1 cellular context compared by ENCODE assay signal in the genomic region with DNA sequence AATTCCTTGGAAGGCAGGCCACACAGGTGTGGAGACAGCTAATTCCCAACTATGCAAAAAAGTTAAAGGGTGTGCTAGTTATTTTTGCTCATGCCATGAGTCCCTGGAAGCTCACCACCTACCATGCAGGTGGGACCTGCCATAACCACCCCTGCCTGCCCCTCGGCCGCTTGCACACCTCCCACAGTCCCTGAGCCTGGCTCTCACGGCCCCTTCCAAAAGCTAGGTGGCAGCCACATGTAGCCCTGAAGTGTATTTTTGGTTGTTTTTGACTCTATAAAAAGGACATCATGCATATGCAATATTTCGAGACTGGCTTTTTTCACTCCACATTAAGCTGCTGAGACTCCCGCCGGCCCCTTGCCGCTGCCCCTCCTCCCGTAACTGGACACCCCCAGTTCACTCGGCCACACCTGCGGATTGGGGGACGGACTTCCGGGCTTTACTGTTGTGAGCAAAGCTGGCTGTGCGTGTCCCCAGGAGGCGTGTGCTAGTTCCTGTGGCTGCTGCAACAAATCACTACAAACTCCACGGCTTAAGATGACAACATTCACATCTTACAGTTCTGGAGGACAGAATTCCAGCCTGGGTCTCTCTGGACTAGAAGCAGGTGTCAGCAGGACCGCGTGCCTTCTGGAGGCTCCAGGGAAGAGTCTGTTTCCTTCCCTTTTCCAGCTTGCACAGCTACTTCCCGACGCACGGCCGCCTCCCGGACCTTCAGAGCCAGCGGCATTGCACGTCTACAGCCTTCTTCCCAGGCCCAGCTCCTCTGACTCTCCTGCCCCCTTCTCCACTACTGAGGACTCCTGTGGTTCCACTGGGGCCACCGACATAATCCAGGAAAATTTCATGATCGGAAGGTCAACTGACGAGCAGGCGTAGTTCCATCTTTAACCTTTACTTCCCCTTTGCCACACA.
TF ChIP-seq lines count a peak whose summit lies in the region.

No MANE protein-coding gene starts in this region.

TF ChIP-seq in HepG2, 621 proteins besides CTCF, POLR2A, EP300 and RAD21 (continued from another document):
- TF ChIP-seq, protein P1, sequence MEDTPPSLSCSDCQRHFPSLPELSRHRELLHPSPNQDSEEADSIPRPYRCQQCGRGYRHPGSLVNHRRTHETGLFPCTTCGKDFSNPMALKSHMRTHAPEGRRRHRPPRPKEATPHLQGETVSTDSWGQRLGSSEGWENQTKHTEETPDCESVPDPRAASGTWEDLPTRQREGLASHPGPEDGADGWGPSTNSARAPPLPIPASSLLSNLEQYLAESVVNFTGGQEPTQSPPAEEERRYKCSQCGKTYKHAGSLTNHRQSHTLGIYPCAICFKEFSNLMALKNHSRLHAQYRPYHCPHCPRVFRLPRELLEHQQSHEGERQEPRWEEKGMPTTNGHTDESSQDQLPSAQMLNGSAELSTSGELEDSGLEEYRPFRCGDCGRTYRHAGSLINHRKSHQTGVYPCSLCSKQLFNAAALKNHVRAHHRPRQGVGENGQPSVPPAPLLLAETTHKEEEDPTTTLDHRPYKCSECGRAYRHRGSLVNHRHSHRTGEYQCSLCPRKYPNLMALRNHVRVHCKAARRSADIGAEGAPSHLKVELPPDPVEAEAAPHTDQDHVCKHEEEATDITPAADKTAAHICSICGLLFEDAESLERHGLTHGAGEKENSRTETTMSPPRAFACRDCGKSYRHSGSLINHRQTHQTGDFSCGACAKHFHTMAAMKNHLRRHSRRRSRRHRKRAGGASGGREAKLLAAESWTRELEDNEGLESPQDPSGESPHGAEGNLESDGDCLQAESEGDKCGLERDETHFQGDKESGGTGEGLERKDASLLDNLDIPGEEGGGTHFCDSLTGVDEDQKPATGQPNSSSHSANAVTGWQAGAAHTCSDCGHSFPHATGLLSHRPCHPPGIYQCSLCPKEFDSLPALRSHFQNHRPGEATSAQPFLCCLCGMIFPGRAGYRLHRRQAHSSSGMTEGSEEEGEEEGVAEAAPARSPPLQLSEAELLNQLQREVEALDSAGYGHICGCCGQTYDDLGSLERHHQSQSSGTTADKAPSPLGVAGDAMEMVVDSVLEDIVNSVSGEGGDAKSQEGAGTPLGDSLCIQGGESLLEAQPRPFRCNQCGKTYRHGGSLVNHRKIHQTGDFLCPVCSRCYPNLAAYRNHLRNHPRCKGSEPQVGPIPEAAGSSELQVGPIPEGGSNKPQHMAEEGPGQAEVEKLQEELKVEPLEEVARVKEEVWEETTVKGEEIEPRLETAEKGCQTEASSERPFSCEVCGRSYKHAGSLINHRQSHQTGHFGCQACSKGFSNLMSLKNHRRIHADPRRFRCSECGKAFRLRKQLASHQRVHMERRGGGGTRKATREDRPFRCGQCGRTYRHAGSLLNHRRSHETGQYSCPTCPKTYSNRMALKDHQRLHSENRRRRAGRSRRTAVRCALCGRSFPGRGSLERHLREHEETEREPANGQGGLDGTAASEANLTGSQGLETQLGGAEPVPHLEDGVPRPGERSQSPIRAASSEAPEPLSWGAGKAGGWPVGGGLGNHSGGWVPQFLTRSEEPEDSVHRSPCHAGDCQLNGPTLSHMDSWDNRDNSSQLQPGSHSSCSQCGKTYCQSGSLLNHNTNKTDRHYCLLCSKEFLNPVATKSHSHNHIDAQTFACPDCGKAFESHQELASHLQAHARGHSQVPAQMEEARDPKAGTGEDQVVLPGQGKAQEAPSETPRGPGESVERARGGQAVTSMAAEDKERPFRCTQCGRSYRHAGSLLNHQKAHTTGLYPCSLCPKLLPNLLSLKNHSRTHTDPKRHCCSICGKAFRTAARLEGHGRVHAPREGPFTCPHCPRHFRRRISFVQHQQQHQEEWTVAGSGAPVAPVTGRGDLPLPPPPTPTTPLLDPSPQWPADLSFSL (CRISPR knock-in tag; IDR thresholded peaks at IDR 0.05) = no peak
- peak; percentile 65 for TF ChIP-seq GABPB1 (CRISPR knock-in tag; IDR thresholded peaks at IDR 0.05)
- TF ChIP-seq HDAC6 (IDR thresholded peaks at IDR 0.05; ENCODE audit: low read depth, low read length) = no peak
- no peak for TF ChIP-seq TCF7 (IDR thresholded peaks at IDR 0.05; ENCODE audit: low read depth)
- TF ChIP-seq SIX4 (CRISPR knock-in tag; IDR thresholded peaks at IDR 0.05) = peak; percentile 81
- no peak for TF ChIP-seq GABPA (IDR thresholded peaks at IDR 0.05; ENCODE audit: low read depth, low read length)
- peak; percentile 61; the same call in 1 of the 2 replicates for TF ChIP-seq GABPA (CRISPR knock-in tag; IDR thresholded peaks at IDR 0.05; ENCODE audit: low read depth)
- TF ChIP-seq, protein P2, sequence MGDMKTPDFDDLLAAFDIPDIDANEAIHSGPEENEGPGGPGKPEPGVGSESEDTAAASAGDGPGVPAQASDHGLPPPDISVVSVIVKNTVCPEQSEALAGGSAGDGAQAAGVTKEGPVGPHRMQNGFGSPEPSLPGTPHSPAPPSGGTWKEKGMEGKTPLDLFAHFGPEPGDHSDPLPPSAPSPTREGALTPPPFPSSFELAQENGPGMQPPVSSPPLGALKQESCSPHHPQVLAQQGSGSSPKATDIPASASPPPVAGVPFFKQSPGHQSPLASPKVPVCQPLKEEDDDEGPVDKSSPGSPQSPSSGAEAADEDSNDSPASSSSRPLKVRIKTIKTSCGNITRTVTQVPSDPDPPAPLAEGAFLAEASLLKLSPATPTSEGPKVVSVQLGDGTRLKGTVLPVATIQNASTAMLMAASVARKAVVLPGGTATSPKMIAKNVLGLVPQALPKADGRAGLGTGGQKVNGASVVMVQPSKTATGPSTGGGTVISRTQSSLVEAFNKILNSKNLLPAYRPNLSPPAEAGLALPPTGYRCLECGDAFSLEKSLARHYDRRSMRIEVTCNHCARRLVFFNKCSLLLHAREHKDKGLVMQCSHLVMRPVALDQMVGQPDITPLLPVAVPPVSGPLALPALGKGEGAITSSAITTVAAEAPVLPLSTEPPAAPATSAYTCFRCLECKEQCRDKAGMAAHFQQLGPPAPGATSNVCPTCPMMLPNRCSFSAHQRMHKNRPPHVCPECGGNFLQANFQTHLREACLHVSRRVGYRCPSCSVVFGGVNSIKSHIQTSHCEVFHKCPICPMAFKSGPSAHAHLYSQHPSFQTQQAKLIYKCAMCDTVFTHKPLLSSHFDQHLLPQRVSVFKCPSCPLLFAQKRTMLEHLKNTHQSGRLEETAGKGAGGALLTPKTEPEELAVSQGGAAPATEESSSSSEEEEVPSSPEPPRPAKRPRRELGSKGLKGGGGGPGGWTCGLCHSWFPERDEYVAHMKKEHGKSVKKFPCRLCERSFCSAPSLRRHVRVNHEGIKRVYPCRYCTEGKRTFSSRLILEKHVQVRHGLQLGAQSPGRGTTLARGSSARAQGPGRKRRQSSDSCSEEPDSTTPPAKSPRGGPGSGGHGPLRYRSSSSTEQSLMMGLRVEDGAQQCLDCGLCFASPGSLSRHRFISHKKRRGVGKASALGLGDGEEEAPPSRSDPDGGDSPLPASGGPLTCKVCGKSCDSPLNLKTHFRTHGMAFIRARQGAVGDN (CRISPR knock-in tag; IDR thresholded peaks at IDR 0.05) = peak; percentile 59
- TF ChIP-seq, protein P3, sequence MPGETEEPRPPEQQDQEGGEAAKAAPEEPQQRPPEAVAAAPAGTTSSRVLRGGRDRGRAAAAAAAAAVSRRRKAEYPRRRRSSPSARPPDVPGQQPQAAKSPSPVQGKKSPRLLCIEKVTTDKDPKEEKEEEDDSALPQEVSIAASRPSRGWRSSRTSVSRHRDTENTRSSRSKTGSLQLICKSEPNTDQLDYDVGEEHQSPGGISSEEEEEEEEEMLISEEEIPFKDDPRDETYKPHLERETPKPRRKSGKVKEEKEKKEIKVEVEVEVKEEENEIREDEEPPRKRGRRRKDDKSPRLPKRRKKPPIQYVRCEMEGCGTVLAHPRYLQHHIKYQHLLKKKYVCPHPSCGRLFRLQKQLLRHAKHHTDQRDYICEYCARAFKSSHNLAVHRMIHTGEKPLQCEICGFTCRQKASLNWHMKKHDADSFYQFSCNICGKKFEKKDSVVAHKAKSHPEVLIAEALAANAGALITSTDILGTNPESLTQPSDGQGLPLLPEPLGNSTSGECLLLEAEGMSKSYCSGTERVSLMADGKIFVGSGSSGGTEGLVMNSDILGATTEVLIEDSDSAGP (CRISPR knock-in tag; IDR thresholded peaks at IDR 0.05; ENCODE audit: borderline replicate concordance) = no peak
- TF ChIP-seq FOSL2 (CRISPR knock-in tag; IDR thresholded peaks at IDR 0.05) = no peak
- TF ChIP-seq ZNF496 (CRISPR knock-in tag; IDR thresholded peaks at IDR 0.05; ENCODE audit: insufficient replicate concordance) = no peak
- no peak for TF ChIP-seq ZNF598 (CRISPR knock-in tag; IDR thresholded peaks at IDR 0.05; ENCODE audit: borderline replicate concordance)
- no peak for TF ChIP-seq IRF2 (CRISPR knock-in tag; IDR thresholded peaks at IDR 0.05)
- TF ChIP-seq RCOR2 (CRISPR knock-in tag; IDR thresholded peaks at IDR 0.05) = no peak
- no peak for TF ChIP-seq ZNF484 (CRISPR knock-in tag; IDR thresholded peaks at IDR 0.05; ENCODE audit: borderline replicate concordance, low read depth)
- TF ChIP-seq, protein P4, sequence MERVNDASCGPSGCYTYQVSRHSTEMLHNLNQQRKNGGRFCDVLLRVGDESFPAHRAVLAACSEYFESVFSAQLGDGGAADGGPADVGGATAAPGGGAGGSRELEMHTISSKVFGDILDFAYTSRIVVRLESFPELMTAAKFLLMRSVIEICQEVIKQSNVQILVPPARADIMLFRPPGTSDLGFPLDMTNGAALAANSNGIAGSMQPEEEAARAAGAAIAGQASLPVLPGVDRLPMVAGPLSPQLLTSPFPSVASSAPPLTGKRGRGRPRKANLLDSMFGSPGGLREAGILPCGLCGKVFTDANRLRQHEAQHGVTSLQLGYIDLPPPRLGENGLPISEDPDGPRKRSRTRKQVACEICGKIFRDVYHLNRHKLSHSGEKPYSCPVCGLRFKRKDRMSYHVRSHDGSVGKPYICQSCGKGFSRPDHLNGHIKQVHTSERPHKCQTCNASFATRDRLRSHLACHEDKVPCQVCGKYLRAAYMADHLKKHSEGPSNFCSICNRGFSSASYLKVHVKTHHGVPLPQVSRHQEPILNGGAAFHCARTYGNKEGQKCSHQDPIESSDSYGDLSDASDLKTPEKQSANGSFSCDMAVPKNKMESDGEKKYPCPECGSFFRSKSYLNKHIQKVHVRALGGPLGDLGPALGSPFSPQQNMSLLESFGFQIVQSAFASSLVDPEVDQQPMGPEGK (CRISPR knock-in tag; IDR thresholded peaks at IDR 0.05) = peak; percentile 71
- peak; percentile 67 for TF ChIP-seq ELF1 (CRISPR knock-in tag; IDR thresholded peaks at IDR 0.05)
- no peak for TF ChIP-seq RARA (CRISPR knock-in tag; IDR thresholded peaks at IDR 0.05)
- TF ChIP-seq PHF21A (CRISPR knock-in tag; IDR thresholded peaks at IDR 0.05) = no peak
- TF ChIP-seq RBM22 (optimal IDR thresholded peaks at IDR 0.05; ENCODE audit: low read length) = no peak
TF ChIP-seq in HepG2: peak in this region for 9.
